ENCODE assay signal across 1 cellular context in genomic region chr1:21022279-21023040, GRCh38.
TF ChIP-seq lines count a peak whose summit lies in the region.

No MANE protein-coding gene starts in this region.

TF ChIP-seq in K562, 482 proteins besides CTCF, POLR2A, EP300 and RAD21 (continued from another document and continues in another):
- no peak for TF ChIP-seq BRF2 (IDR thresholded peaks at IDR 0.05; ENCODE audit: borderline replicate concordance, insufficient read depth, insufficient read length)
- no peak for TF ChIP-seq HNRNPL (IDR thresholded peaks at IDR 0.05; ENCODE audit: low read depth, low read length)
- TF ChIP-seq NCOA6 (IDR thresholded peaks at IDR 0.05) = 0 out of 2 replicates have a peak, but pooled peaks have one; percentile 30
- no peak for TF ChIP-seq SETDB1 (IDR thresholded peaks at IDR 0.05; ENCODE audit: low read length)
- TF ChIP-seq HDAC2 (IDR thresholded peaks at IDR 0.05) = peak; percentile 84
- TF ChIP-seq ZNF561 (CRISPR knock-in tag; conservative IDR thresholded peaks at IDR 0.05) = no peak
- TF ChIP-seq ZNF316 (IDR thresholded peaks at IDR 0.05) = peak; percentile 100
- TF ChIP-seq SP1 (CRISPR knock-in tag; IDR thresholded peaks at IDR 0.05) = no peak; the same call in 1 of the 2 replicates
- TF ChIP-seq CREB1 (IDR thresholded peaks at IDR 0.05) = no peak
- no peak for TF ChIP-seq CREB1 (CRISPR knock-in tag; IDR thresholded peaks at IDR 0.05)
- TF ChIP-seq IFI16 (CRISPR knock-in tag; IDR thresholded peaks at IDR 0.05) = no peak
- no peak for TF ChIP-seq ZBTB33 (CRISPR knock-in tag; IDR thresholded peaks at IDR 0.05)
- peak; percentile 40; the same call in 1 of the 2 replicates for TF ChIP-seq DMBX1 (CRISPR knock-in tag; IDR thresholded peaks at IDR 0.05; ENCODE audit: borderline replicate concordance)
- TF ChIP-seq TGIF2 (CRISPR knock-in tag; IDR thresholded peaks at IDR 0.05) = no peak
- peak; percentile 95 for TF ChIP-seq ELF4 (CRISPR knock-in tag; IDR thresholded peaks at IDR 0.05)
- TF ChIP-seq CHAMP1 (IDR thresholded peaks at IDR 0.05) = no peak
- peak; percentile 62 for TF ChIP-seq PTTG1 (tag; IDR thresholded peaks at IDR 0.05; ENCODE audit: low read depth)
- peak; percentile 98 for TF ChIP-seq ETV1 (tag; conservative IDR thresholded peaks at IDR 0.05; ENCODE audit: low read depth)
- TF ChIP-seq TFAM (CRISPR knock-in tag; conservative IDR thresholded peaks at IDR 0.05) = no peak
- TF ChIP-seq ZC3H4 (CRISPR knock-in tag; IDR thresholded peaks at IDR 0.05; ENCODE audit: borderline replicate concordance) = no peak
- no peak for TF ChIP-seq HMG20A (CRISPR knock-in tag; conservative IDR thresholded peaks at IDR 0.05)
- peak; percentile 82 for TF ChIP-seq NCOA1 (IDR thresholded peaks at IDR 0.05; ENCODE audit: low read depth)
- TF ChIP-seq HEY1 (CRISPR knock-in tag; IDR thresholded peaks at IDR 0.05; ENCODE audit: borderline replicate concordance) = no peak
- no peak for TF ChIP-seq POLR2G (IDR thresholded peaks at IDR 0.05; ENCODE audit: low read depth, low read length)
- no peak; the same call in 1 of the 2 replicates for TF ChIP-seq NR2C1 (IDR thresholded peaks at IDR 0.05)
- TF ChIP-seq NR2C1 (tag; IDR thresholded peaks at IDR 0.05) = peak; percentile 64; the same call in 1 of the 2 replicates
- TF ChIP-seq NR0B1 (IDR thresholded peaks at IDR 0.05; ENCODE audit: partially characterized antibody) = no peak
- TF ChIP-seq TAF15 (IDR thresholded peaks at IDR 0.05; ENCODE audit: low read depth, low read length) = no peak
- TF ChIP-seq ZNF436 (CRISPR knock-in tag; IDR thresholded peaks at IDR 0.05) = no peak
- no peak for TF ChIP-seq E4F1 (CRISPR knock-in tag; IDR thresholded peaks at IDR 0.05; ENCODE audit: borderline replicate concordance)
- no peak for TF ChIP-seq RB1 (IDR thresholded peaks at IDR 0.05; ENCODE audit: low read depth)
- TF ChIP-seq SMAD4 (CRISPR knock-in tag; conservative IDR thresholded peaks at IDR 0.05) = peak; percentile 90
- TF ChIP-seq ZC3H11A (IDR thresholded peaks at IDR 0.05; ENCODE audit: low read depth, low read length) = no peak
- no peak for TF ChIP-seq THRAP3 (IDR thresholded peaks at IDR 0.05; ENCODE audit: borderline replicate concordance)
- no peak for TF ChIP-seq E2F1 (CRISPR knock-in tag; IDR thresholded peaks at IDR 0.05)
- TF ChIP-seq ATF7 (IDR thresholded peaks at IDR 0.05) = peak; percentile 95
- no peak for TF ChIP-seq HMGXB4 (CRISPR knock-in tag; IDR thresholded peaks at IDR 0.05)
- TF ChIP-seq ZFP30 (CRISPR knock-in tag; IDR thresholded peaks at IDR 0.05; ENCODE audit: borderline replicate concordance) = no peak
- no peak for TF ChIP-seq HLTF (IDR thresholded peaks at IDR 0.05)
- peak; percentile 63 for TF ChIP-seq ATF4 (CRISPR knock-in tag; IDR thresholded peaks at IDR 0.05)
- no peak for TF ChIP-seq GTF2A2 (tag; IDR thresholded peaks at IDR 0.05)
- TF ChIP-seq ZNF224 (CRISPR knock-in tag; IDR thresholded peaks at IDR 0.05) = no peak
- 0 out of 2 replicates have a peak, but pooled peaks have one; percentile 14 for TF ChIP-seq THAP12 (CRISPR knock-in tag; IDR thresholded peaks at IDR 0.05)
- TF ChIP-seq KLF6 (CRISPR knock-in tag; IDR thresholded peaks at IDR 0.05; ENCODE audit: borderline replicate concordance) = peak; percentile 76
- no peak for TF ChIP-seq ZNF184 (CRISPR knock-in tag; IDR thresholded peaks at IDR 0.05)
- TF ChIP-seq ZNF3 (CRISPR knock-in tag; IDR thresholded peaks at IDR 0.05) = no peak
- no peak for TF ChIP-seq GATA2 (CRISPR knock-in tag; IDR thresholded peaks at IDR 0.05)
- no peak; the same call in 1 of the 2 replicates for TF ChIP-seq CC2D1A (IDR thresholded peaks at IDR 0.05)
- TF ChIP-seq ZKSCAN8 (CRISPR knock-in tag; IDR thresholded peaks at IDR 0.05) = peak; percentile 75; the same call in 1 of the 2 replicates
- TF ChIP-seq MLLT1 (IDR thresholded peaks at IDR 0.05) = peak; percentile 80 to 92
